Comparison of ENCODE assay signal across 1 cellular context in genomic region chr5:56177134-56177533, GRCh38.
TF ChIP-seq lines count a peak whose summit lies in the region.

No MANE protein-coding gene starts in this region.

TF ChIP-seq in GM23338, 12 proteins besides CTCF, POLR2A, EP300 and RAD21 (continued from another document):
- TF ChIP-seq ZNF462 (CRISPR knock-in tag; IDR thresholded peaks at IDR 0.05) (no peak), ZNF114 (CRISPR knock-in tag; IDR thresholded peaks at IDR 0.05) (no peak), ETS1 (IDR thresholded peaks at IDR 0.05) (no peak), CREB1 (CRISPR knock-in tag; IDR thresholded peaks at IDR 0.05; ENCODE audit: low read depth) (no peak), ZNF331 (CRISPR knock-in tag; IDR thresholded peaks at IDR 0.05; ENCODE audit: low read depth) (no peak), JUNB (IDR thresholded peaks at IDR 0.05; ENCODE audit: unreplicated experiment) (no peak), NANOG (IDR thresholded peaks at IDR 0.05; ENCODE audit: borderline replicate concordance) (no peak), POLR2AphosphoS5 (IDR thresholded peaks at IDR 0.05; ENCODE audit: low read depth) (no peak), EZH2 (IDR thresholded peaks at IDR 0.05; ENCODE audit: low read depth, unreplicated experiment) (no peak)
- TF ChIP-seq, protein P1, sequence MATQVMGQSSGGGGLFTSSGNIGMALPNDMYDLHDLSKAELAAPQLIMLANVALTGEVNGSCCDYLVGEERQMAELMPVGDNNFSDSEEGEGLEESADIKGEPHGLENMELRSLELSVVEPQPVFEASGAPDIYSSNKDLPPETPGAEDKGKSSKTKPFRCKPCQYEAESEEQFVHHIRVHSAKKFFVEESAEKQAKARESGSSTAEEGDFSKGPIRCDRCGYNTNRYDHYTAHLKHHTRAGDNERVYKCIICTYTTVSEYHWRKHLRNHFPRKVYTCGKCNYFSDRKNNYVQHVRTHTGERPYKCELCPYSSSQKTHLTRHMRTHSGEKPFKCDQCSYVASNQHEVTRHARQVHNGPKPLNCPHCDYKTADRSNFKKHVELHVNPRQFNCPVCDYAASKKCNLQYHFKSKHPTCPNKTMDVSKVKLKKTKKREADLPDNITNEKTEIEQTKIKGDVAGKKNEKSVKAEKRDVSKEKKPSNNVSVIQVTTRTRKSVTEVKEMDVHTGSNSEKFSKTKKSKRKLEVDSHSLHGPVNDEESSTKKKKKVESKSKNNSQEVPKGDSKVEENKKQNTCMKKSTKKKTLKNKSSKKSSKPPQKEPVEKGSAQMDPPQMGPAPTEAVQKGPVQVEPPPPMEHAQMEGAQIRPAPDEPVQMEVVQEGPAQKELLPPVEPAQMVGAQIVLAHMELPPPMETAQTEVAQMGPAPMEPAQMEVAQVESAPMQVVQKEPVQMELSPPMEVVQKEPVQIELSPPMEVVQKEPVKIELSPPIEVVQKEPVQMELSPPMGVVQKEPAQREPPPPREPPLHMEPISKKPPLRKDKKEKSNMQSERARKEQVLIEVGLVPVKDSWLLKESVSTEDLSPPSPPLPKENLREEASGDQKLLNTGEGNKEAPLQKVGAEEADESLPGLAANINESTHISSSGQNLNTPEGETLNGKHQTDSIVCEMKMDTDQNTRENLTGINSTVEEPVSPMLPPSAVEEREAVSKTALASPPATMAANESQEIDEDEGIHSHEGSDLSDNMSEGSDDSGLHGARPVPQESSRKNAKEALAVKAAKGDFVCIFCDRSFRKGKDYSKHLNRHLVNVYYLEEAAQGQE (IDR thresholded peaks at IDR 0.05; ENCODE audit: unreplicated experiment) = no peak
